21 cellular contexts compared by ENCODE assay signal in genomic region chr3:104397713-104398112, GRCh38.
DNase-seq lines count a peak whose midpoint lies in the region; ATAC-seq and TF ChIP-seq lines count a peak whose summit lies in the region.
"Had no signal": no experiment of that assay in that cellular context is flagged by ENCODE, and none has a peak within 500 bp of the region (broad histone marks: within the 10 kb centered on the region; RNA-seq: fewer than 3 reads in every experiment).

No MANE protein-coding gene starts in this region.

- BruUV-seq in PC-3 (replicated peaks; lab: Mats Ljungman, UMichigan) (no TSS peak), Caco-2 (replicated peaks; lab: Mats Ljungman, UMichigan) (no TSS peak)

- no peak overlapping the region for H3K27ac ChIP-seq in H9 (ENCODE audit: insufficient read length, low read depth, low read length)
- H3K27ac ChIP-seq in PC-3 (ENCODE audit: low read length): no peak overlapping the region
- peak overlapping the region; percentile 49 to 69 for H3K27ac ChIP-seq in tibial artery
- H3K27ac ChIP-seq: SJCRH30 had no signal

- POLR2A ChIA-PET in PC-3 (lab: Charles Lee; ENCODE audit: unreplicated experiment) (interaction anchor here (0.5 kb wide), 1 partner anchor 211 kb away, joined by 3 read pairs; no protein-coding TSS in a partner anchor), Caco-2 (lab: Charles Lee) (no interaction called here)
- POLR2A ChIA-PET in activated CD8-positive, alpha-beta T cell treated with anti-CD3 and anti-CD28 coated beads, Interleukin-2, amount 10 ng/mL, durations not matched to agents 7 days and 5 days (lab: Charles Lee): no interaction called here

- H3K4me3 Mint-ChIP-seq in H9: no peak overlapping the region
- H3K4me3 Mint-ChIP-seq in activated CD8-positive, alpha-beta T cell treated with anti-CD3 and anti-CD28 coated beads, Interleukin-2, amount 10 ng/mL, durations not matched to agents 7 days and 5 days: no peak overlapping the region
- no peak overlapping the region for H3K4me3 Mint-ChIP-seq in Caco-2 (ENCODE audit: unreplicated experiment)
- H3K4me3 Mint-ChIP-seq: CD8-positive, alpha-beta T cell had no signal

- H3K4me3 ChIP-seq in PC-3 (ENCODE audit: low read length): no peak overlapping the region
- H3K4me3 ChIP-seq in fibroblast of the aortic adventitia (ENCODE audit: low read depth, low read length): no peak overlapping the region
- H3K4me3 ChIP-seq in tibial artery: no peak overlapping the region
- H3K4me3 ChIP-seq in Caco-2 (ENCODE audit: low read depth, low read length): no peak overlapping the region
- H3K4me3 ChIP-seq: SJCRH30 had no signal

- H3K56ac ChIP-seq in H9 (ENCODE audit: insufficient read length, low read depth, low read length): no peak overlapping the region

- H3K36me3 Mint-ChIP-seq in H9 (ENCODE audit: insufficient read depth in 1 of 3, low read depth in 3 of 3): peaks cover 7 to 10% (median 9%) of the 10 kb centered on the region in 3 experiments; a peak in 6 of 7 replicates
- H3K36me3 Mint-ChIP-seq in activated CD8-positive, alpha-beta T cell treated with anti-CD3 and anti-CD28 coated beads, Interleukin-2, amount 10 ng/mL, durations not matched to agents 7 days and 5 days (ENCODE audit: low read depth): no peaks in the 10 kb centered on the region
- no peaks in the 10 kb centered on the region for H3K36me3 Mint-ChIP-seq in Caco-2 (ENCODE audit: insufficient read depth, unreplicated experiment)
- H3K36me3 Mint-ChIP-seq: CD8-positive, alpha-beta T cell had no signal

- H3T11ph ChIP-seq in H9 (ENCODE audit: low read length): no peak overlapping the region

- H2AK5ac ChIP-seq in H9 (ENCODE audit: insufficient read length, low read length): no peak overlapping the region

- H3K9me2 ChIP-seq in PC-3 (replicated peaks; ENCODE audit: low read length): no peaks in the 10 kb centered on the region

- no peak for DNase-seq in H9
- DNase-seq in PC-3: no peak
- peak; percentile 1 for DNase-seq in fibroblast of the aortic adventitia (ENCODE audit: low read depth)
- DNase-seq in tibial artery: no peak
- no peak for DNase-seq in AG20443 (ENCODE audit: low spot score)
- DNase-seq in activated CD8-positive, alpha-beta T cell treated with anti-CD3 and anti-CD28 coated beads, Interleukin-2, amount 10 ng/mL, durations not matched to agents 7 days and 5 days: no peak
- DNase-seq in Caco-2: no peak
- DNase-seq: ACHN; AML-193; Calu3; CD8-positive, alpha-beta T cell; DMS153; H7; Kasumi-1; NCI-H1092; NCI-H1436 treated with DMSO at 0.1 percent for 48 hours; NCI-H1930; NCI-H2227 treated with DMSO at 0.1 percent for 48 hours; NCI-H510A treated with DMSO at 0.1 percent for 48 hours; NCI-H748 treated with DMSO at 0.1 percent for 48 hours; SJCRH30 had no signal

- intact Hi-C loops in PC-3 (cut with micrococcal nuclease) (no loop called here), tibial artery (cut with DNase I; ENCODE audit: low total_unique reads) (no loop called here), Caco-2 (cut with micrococcal nuclease; ENCODE audit: unreplicated experiment) (no loop called here)

- no peak overlapping the region for H4K5ac ChIP-seq in H9 (ENCODE audit: insufficient read length, low read depth, low read length)

- CTCF ChIA-PET in PC-3 (lab: Charles Lee): no interaction called here
- CTCF ChIA-PET in activated CD8-positive, alpha-beta T cell treated with anti-CD3 and anti-CD28 coated beads, Interleukin-2, amount 10 ng/mL, durations not matched to agents 7 days and 5 days (lab: Charles Lee): interaction anchor here (1.1 kb wide), 1 partner anchor 18 kb away, joined by 3 read pairs; no protein-coding TSS in a partner anchor
- CTCF ChIA-PET in Caco-2 (lab: Charles Lee): no interaction called here

- H2BK120ac ChIP-seq in H9 (ENCODE audit: low read depth, low read length, poor library complexity, severe bottlenecking): no peak overlapping the region

- no peak overlapping the region for H2AFZ ChIP-seq in H9 (ENCODE audit: low read length)
- no peak overlapping the region for H2AFZ ChIP-seq in PC-3 (ENCODE audit: low read length)

- H3K23ac ChIP-seq in H9 (ENCODE audit: insufficient read length, low read depth, low read length): no peak overlapping the region

- H3K36me3 ChIP-seq in PC-3 (ENCODE audit: low read depth, low read length): peaks cover 37% of the 10 kb centered on the region
- no peaks in the 10 kb centered on the region for H3K36me3 ChIP-seq in tibial artery
- no peaks in the 10 kb centered on the region for H3K36me3 ChIP-seq in Caco-2 (ENCODE audit: control insufficient read depth, insufficient read depth, low read length)
- H3K36me3 ChIP-seq: SJCRH30 had no signal

- H3F3A ChIP-seq in PC-3 (ENCODE audit: low read length, unreplicated experiment): no peaks in the 10 kb centered on the region

- H3K9me3 ChIP-seq in H9 (ENCODE audit: control insufficient read depth, low read depth, low read length): no peaks in the 10 kb centered on the region
- no peaks in the 10 kb centered on the region for H3K9me3 ChIP-seq in PC-3 (ENCODE audit: low read length)
- no peaks in the 10 kb centered on the region for H3K9me3 ChIP-seq in tibial artery
- peaks cover 4% of the 10 kb centered on the region; the same call in 1 of the 2 replicates for H3K9me3 ChIP-seq in Caco-2
- H3K9me3 ChIP-seq: SJCRH30 had no signal

- H3K4me1 Mint-ChIP-seq in H9 (no peaks in the 10 kb centered on the region), Caco-2 (ENCODE audit: low read depth, unreplicated experiment) (no peaks in the 10 kb centered on the region)
- H3K4me1 Mint-ChIP-seq in activated CD8-positive, alpha-beta T cell treated with anti-CD3 and anti-CD28 coated beads, Interleukin-2, amount 10 ng/mL, durations not matched to agents 7 days and 5 days (ENCODE audit: low read depth): no peaks in the 10 kb centered on the region

- H3K79me2 ChIP-seq in H9 (ENCODE audit: insufficient read depth, low read length) (no peaks in the 10 kb centered on the region), PC-3 (ENCODE audit: low read length) (peaks cover 90% of the 10 kb centered on the region)

- no peak overlapping the region for H3K4ac ChIP-seq in H9 (ENCODE audit: low read depth, low read length)

- no peak overlapping the region for H3K14ac ChIP-seq in H9 (ENCODE audit: insufficient read depth, low read length)

- peak overlapping the region in 2 of 3 experiments; percentile 12 to 55; a peak in 3 of 7 replicates for H3K27ac Mint-ChIP-seq in H9
- no peak overlapping the region for H3K27ac Mint-ChIP-seq in activated CD8-positive, alpha-beta T cell treated with anti-CD3 and anti-CD28 coated beads, Interleukin-2, amount 10 ng/mL, durations not matched to agents 7 days and 5 days
- no peak overlapping the region for H3K27ac Mint-ChIP-seq in Caco-2 (ENCODE audit: unreplicated experiment)
- H3K27ac Mint-ChIP-seq: CD8-positive, alpha-beta T cell had no signal

- H3K9ac ChIP-seq in H9 (ENCODE audit: extremely low read depth, insufficient read length, low read length): no peak overlapping the region
- H3K9ac ChIP-seq in PC-3 (ENCODE audit: low read length): no peak overlapping the region

- H3K4me1 ChIP-seq in H9 (ENCODE audit: insufficient read depth, low read length) (no peaks in the 10 kb centered on the region), PC-3 (ENCODE audit: insufficient read depth, low read length) (no peaks in the 10 kb centered on the region), tibial artery (peaks cover 8 to 23% (median 13%) of the 10 kb centered on the region in 4 donors), Caco-2 (no peaks in the 10 kb centered on the region)
- H3K4me1 ChIP-seq: SJCRH30 had no signal

- H3K9me3 Mint-ChIP-seq in H9 (peaks cover 2 to 13% of the 10 kb centered on the region in 2 experiments; a peak in 4 of 5 replicates), Caco-2 (ENCODE audit: unreplicated experiment) (no peaks in the 10 kb centered on the region)
- peaks cover 13% of the 10 kb centered on the region for H3K9me3 Mint-ChIP-seq in activated CD8-positive, alpha-beta T cell treated with anti-CD3 and anti-CD28 coated beads, Interleukin-2, amount 10 ng/mL, durations not matched to agents 7 days and 5 days (ENCODE audit: insufficient read depth)

- no peak overlapping the region for H2BK5ac ChIP-seq in H9 (ENCODE audit: insufficient read length, low read length)

- no peak overlapping the region for H2BK20ac ChIP-seq in H9 (ENCODE audit: low read depth, low read length, poor library complexity, severe bottlenecking)

- H3K27me3 ChIP-seq in H9 (ENCODE audit: insufficient read depth, low read length): no peaks in the 10 kb centered on the region
- no peaks in the 10 kb centered on the region for H3K27me3 ChIP-seq in PC-3 (ENCODE audit: low read length)
- H3K27me3 ChIP-seq in tibial artery: no peaks in the 10 kb centered on the region
- no peaks in the 10 kb centered on the region for H3K27me3 ChIP-seq in Caco-2 (replicated peaks; ENCODE audit: control insufficient read depth, insufficient read depth, low read length)
- H3K27me3 ChIP-seq: SJCRH30 had no signal

- H3K27me3 Mint-ChIP-seq in H9 (ENCODE audit: low read depth): no peaks in the 10 kb centered on the region
- H3K27me3 Mint-ChIP-seq in activated CD8-positive, alpha-beta T cell treated with anti-CD3 and anti-CD28 coated beads, Interleukin-2, amount 10 ng/mL, durations not matched to agents 7 days and 5 days (ENCODE audit: low read depth): no peaks in the 10 kb centered on the region
- no peaks in the 10 kb centered on the region for H3K27me3 Mint-ChIP-seq in Caco-2 (ENCODE audit: insufficient read depth, unreplicated experiment)

- no CpG with 5 or more reads among the region's 1 CpG for WGBS in H9 (ENCODE audit: extremely low coverage, insufficient read length, low lambda C conversion rate)

- peak; percentile 35; the same call in 1 of the 2 replicates for ATAC-seq in PC-3
- ATAC-seq in activated CD8-positive, alpha-beta T cell treated with anti-CD3 and anti-CD28 coated beads, Interleukin-2, amount 10 ng/mL, durations not matched to agents 7 days and 5 days: no peak
- ATAC-seq: CD8-positive, alpha-beta T cell had no signal

- TF ChIP-seq CTCF in H9 (conservative IDR thresholded peaks at IDR 0.05) (no peak), PC-3 (conservative IDR thresholded peaks at IDR 0.05; ENCODE audit: low read depth, low read length) (no peak), fibroblast of the aortic adventitia (IDR thresholded peaks at IDR 0.05; ENCODE audit: insufficient read depth, low read length) (no peak), tibial artery (IDR thresholded peaks at IDR 0.05) (no peak), Caco-2 (IDR thresholded peaks at IDR 0.05; ENCODE audit: insufficient read depth in 1 of 2, low read depth in 1 of 2, low read length in 1 of 2, severe bottlenecking in 1 of 2, unreplicated experiment in 1 of 2) (no peak)

- H4K20me1 ChIP-seq in H9 (ENCODE audit: control insufficient read depth, insufficient read depth, insufficient read length): no peaks in the 10 kb centered on the region
- H4K20me1 ChIP-seq in PC-3 (ENCODE audit: low read length): peaks cover 40% of the 10 kb centered on the region

- no peak overlapping the region for H2BK12ac ChIP-seq in H9 (ENCODE audit: insufficient read length, low read depth, low read length)

- H3K4me2 ChIP-seq in H9 (ENCODE audit: insufficient read depth, insufficient read length, low read length) (no peak overlapping the region), PC-3 (ENCODE audit: low read length) (no peak overlapping the region)

- no peaks in the 10 kb centered on the region for H3K23me2 ChIP-seq in H9 (ENCODE audit: insufficient read length, low read depth, low read length, poor library complexity, severe bottlenecking)

- H4K8ac ChIP-seq in H9 (replicated peaks; ENCODE audit: insufficient read length, low read depth, low read length): no peak overlapping the region

- no peak overlapping the region for H3K18ac ChIP-seq in H9 (ENCODE audit: insufficient read length, low read depth, low read length)

- H3K79me1 ChIP-seq in H9 (ENCODE audit: insufficient read depth, low read depth, low read length, poor library complexity, severe bottlenecking): no peaks in the 10 kb centered on the region

- no peak overlapping the region for H4K91ac ChIP-seq in H9 (ENCODE audit: insufficient read length, low read depth, low read length)

- H2BK15ac ChIP-seq in H9 (ENCODE audit: low read depth, low read length): no peak overlapping the region

Comparison
In these comparisons a context has a peak if more than half of its experiments do, and no peak if none do; other contexts are left out.
1. H3K27ac ChIP-seq: peak in tibial artery (2 of 2); none in H9 (single experiment) and PC-3 (single experiment).
2. H3K27ac Mint-ChIP-seq: peak in H9 (2 of 3); none in activated CD8-positive, alpha-beta T cell treated with anti-CD3 and anti-CD28 coated beads, Interleukin-2, amount 10 ng/mL, durations not matched to agents 7 days and 5 days (single experiment) and Caco-2 (single experiment).